In genomic region chr1:45491464-45492260, GRCh38 we compare ENCODE assay signal across 10 cellular contexts. TPM values are rescaled to one million over a fixed set of nuclear protein-coding genes. Genes with fewer than 3 reads are reported as not detected.
DNase-seq lines count a peak whose midpoint lies in the region; ATAC-seq and TF ChIP-seq lines count a peak whose summit lies in the region.
"Had no signal": no experiment of that assay in that cellular context is flagged by ENCODE, and none has a peak within 500 bp of the region (broad histone marks: within the 10 kb centered on the region; RNA-seq: fewer than 3 reads in every experiment).

No MANE protein-coding gene starts in this region.

- no peak overlapping the region for H3K4me3 Mint-ChIP-seq in GM23338
- no peak overlapping the region for H3K4me3 Mint-ChIP-seq in WTC11
- H3K4me3 Mint-ChIP-seq: activated naive CD8-positive, alpha-beta T cell; T-helper 1 cell treated with Interleukin-12 subunit alpha and Interleukin-12 subunit beta and Interleukin-4 antibody, amounts not matched to agents 30 μg/mL and 1 μg/mL, for 36 hours had no signal

- DNase-seq in GM23338 (ENCODE audit: low spot score) = peak; percentile 19
- DNase-seq in WTC11 (ENCODE audit: low spot score) = no peak
- DNase-seq in kidney epithelial cell (ENCODE audit: low read depth) = no peak
- DNase-seq in substantia nigra (lab: John Stamatoyannopoulos, UW) = no peak
- no peak for DNase-seq in GM20000 (ENCODE audit: low spot score)
- DNase-seq in SHP77 treated with DMSO at 0.1 percent for 48 hours (lab: John Stamatoyannopoulos, UW) = no peak
- no peak for DNase-seq in stimulated activated naive CD4-positive, alpha-beta T cell (lab: John Stamatoyannopoulos, UW)

- peaks cover 26% of the 10 kb centered on the region for H3K79me2 ChIP-seq in GM23338 (replicated peaks; ENCODE audit: insufficient read depth)

- H3K36me3 Mint-ChIP-seq in GM23338 (ENCODE audit: low read depth) = peaks cover 9% of the 10 kb centered on the region
- H3K36me3 Mint-ChIP-seq in WTC11 = peaks cover 8% of the 10 kb centered on the region
- H3K36me3 Mint-ChIP-seq: activated naive CD8-positive, alpha-beta T cell had no signal

- peak overlapping the region; percentile 31; the same call in 1 of the 2 replicates for H3K4me2 ChIP-seq in GM23338

- H3K27ac Mint-ChIP-seq in GM23338 = no peak overlapping the region
- H3K27ac Mint-ChIP-seq in WTC11 = no peak overlapping the region
- H3K27ac Mint-ChIP-seq: activated naive CD8-positive, alpha-beta T cell; T-helper 1 cell treated with Interleukin-12 subunit alpha and Interleukin-12 subunit beta and Interleukin-4 antibody, amounts not matched to agents 30 μg/mL and 1 μg/mL, for 36 hours had no signal

- H3K27me3 Mint-ChIP-seq in GM23338 (ENCODE audit: insufficient read depth, low read depth, poor library complexity) (peaks cover 2% of the 10 kb centered on the region), WTC11 (ENCODE audit: low read depth) (no peaks in the 10 kb centered on the region)
- H3K27me3 Mint-ChIP-seq: activated naive CD8-positive, alpha-beta T cell had no signal

- peaks cover 8% of the 10 kb centered on the region; the same call in 1 of the 2 replicates for H3K27me3 ChIP-seq in GM23338 (ENCODE audit: insufficient read depth)
- H3K27me3 ChIP-seq in kidney epithelial cell (ENCODE audit: control insufficient read depth, insufficient read depth, low read length) = no peaks in the 10 kb centered on the region

- 0 out of 2 replicates have a peak, but pooled peaks cover 3% of the 10 kb centered on the region for H4K20me1 ChIP-seq in GM23338 (replicated peaks; ENCODE audit: insufficient read depth)

- POLR2A ChIA-PET in WTC11 (lab: Charles Lee) = interaction anchor here (0.6 to 2.2 kb wide), 7 partner anchors 9 to 392 kb away, joined by 3 to 14 read pairs (median 7); partner anchors contain the start of genes CCDC163, HPDL, MMACHC and MUTYH

- peaks cover 7% of the 10 kb centered on the region; the same call in 1 of the 2 replicates for H3K4me1 ChIP-seq in GM23338 (ENCODE audit: insufficient read depth)

- H2AFZ ChIP-seq in GM23338 = no peak overlapping the region

- peak overlapping the region; percentile 35 for H3K4me3 ChIP-seq in GM23338
- H3K4me3 ChIP-seq in kidney epithelial cell (ENCODE audit: low read depth, low read length) = peak overlapping the region; percentile 18

- H3K36me3 ChIP-seq in GM23338 (ENCODE audit: insufficient read depth) = no peaks in the 10 kb centered on the region
- H3K36me3 ChIP-seq in kidney epithelial cell (ENCODE audit: control insufficient read depth, insufficient read depth, low read length) = no peaks in the 10 kb centered on the region

- no peaks in the 10 kb centered on the region for H3K9me2 ChIP-seq in GM23338 (ENCODE audit: insufficient read depth)

- H3K4me1 Mint-ChIP-seq in GM23338 = peaks cover 5% of the 10 kb centered on the region; the same call in 2 of the 3 replicates
- H3K4me1 Mint-ChIP-seq in WTC11 = peaks cover 5% of the 10 kb centered on the region; the same call in 1 of the 2 replicates

- H3K9me3 Mint-ChIP-seq in GM23338 (peaks cover 5% of the 10 kb centered on the region; the same call in 2 of the 3 replicates), WTC11 (peaks cover 3% of the 10 kb centered on the region)
- H3K9me3 Mint-ChIP-seq: T-helper 1 cell treated with Interleukin-12 subunit alpha and Interleukin-12 subunit beta and Interleukin-4 antibody, amounts not matched to agents 30 μg/mL and 1 μg/mL, for 36 hours had no signal

- no peak for TF ChIP-seq CTCF in GM23338 (conservative IDR thresholded peaks at IDR 0.05; ENCODE audit: low read depth in 2 of 2)
- no peak for TF ChIP-seq CTCF in WTC11 (IDR thresholded peaks at IDR 0.05)
- TF ChIP-seq CTCF in kidney epithelial cell (IDR thresholded peaks at IDR 0.05; ENCODE audit: insufficient read depth, low read length, poor library complexity, severe bottlenecking) = no peak
- no peak for TF ChIP-seq CTCF in GM20000 (IDR thresholded peaks at IDR 0.05; ENCODE audit: extremely low read depth, missing control alignments)

- H3K27ac ChIP-seq in GM23338 (ENCODE audit: low read depth) = peak overlapping the region; percentile 24; the same call in 1 of the 2 replicates
- peak overlapping the region; percentile 84 for H3K27ac ChIP-seq in substantia nigra (ENCODE audit: low read depth, low read length, poor library complexity, severe bottlenecking)

- peaks cover 3% of the 10 kb centered on the region; the same call in 1 of the 2 replicates for H3F3A ChIP-seq in GM23338 (replicated peaks; ENCODE audit: low read depth)

- ATAC-seq in GM23338 = no peak
- no peak for ATAC-seq in WTC11
- no peak for ATAC-seq in GM18498 (IDR thresholded peaks at IDR 0.05; ENCODE audit: unreplicated experiment)

- CTCF ChIA-PET in WTC11 (lab: Charles Lee) = interaction anchor here (0.6 to 8.3 kb wide), 14 partner anchors 8 to 481 kb away, joined by 3 to 170 read pairs (median 7); partner anchors contain the start of genes CCDC163, MMACHC, MUTYH and TOE1

TF ChIP-seq in GM23338, 12 proteins besides CTCF, POLR2A, EP300 and RAD21:
- TF ChIP-seq JUNB (IDR thresholded peaks at IDR 0.05; ENCODE audit: unreplicated experiment) = no peak
- TF ChIP-seq, protein P1, sequence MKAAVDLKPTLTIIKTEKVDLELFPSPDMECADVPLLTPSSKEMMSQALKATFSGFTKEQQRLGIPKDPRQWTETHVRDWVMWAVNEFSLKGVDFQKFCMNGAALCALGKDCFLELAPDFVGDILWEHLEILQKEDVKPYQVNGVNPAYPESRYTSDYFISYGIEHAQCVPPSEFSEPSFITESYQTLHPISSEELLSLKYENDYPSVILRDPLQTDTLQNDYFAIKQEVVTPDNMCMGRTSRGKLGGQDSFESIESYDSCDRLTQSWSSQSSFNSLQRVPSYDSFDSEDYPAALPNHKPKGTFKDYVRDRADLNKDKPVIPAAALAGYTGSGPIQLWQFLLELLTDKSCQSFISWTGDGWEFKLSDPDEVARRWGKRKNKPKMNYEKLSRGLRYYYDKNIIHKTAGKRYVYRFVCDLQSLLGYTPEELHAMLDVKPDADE (IDR thresholded peaks at IDR 0.05) = no peak

TF ChIP-seq in WTC11, 78 proteins besides CTCF, POLR2A, EP300 and RAD21:
- TF ChIP-seq IRF1 (CRISPR knock-in tag; IDR thresholded peaks at IDR 0.05) (no peak), FOXK1 (CRISPR knock-in tag; IDR thresholded peaks at IDR 0.05) (0 out of 2 replicates have a peak, but pooled peaks have one; percentile 17)

RNA-seq across cellular contexts. Expression of gene TESK2, which starts 0.7 kb away (rescaled TPM):
- 11.4 and 14.0 TPM in 2 replicates for total RNA-seq in GM23338 (2014; rRNA removed; shearing (Covaris generic))
- polyA plus RNA-seq in GM23338 (2016; fragmentation: Nextera tagmentation; extraction: Ambion mirVana) = 5.2 and 6.0 TPM in 2 replicates
- total RNA-seq in WTC11 (2021) (13.1 to 14.2 TPM (median 13.3 TPM) in 3 replicates), kidney epithelial cell (2.1 and 2.5 TPM in 2 replicates)

RNA-seq across cellular contexts. Expression of gene CCDC163, which starts 8.2 kb away (rescaled TPM):
- total RNA-seq in GM23338 (2014; rRNA removed; shearing (Covaris generic)) = 1.2 and 1.6 TPM in 2 replicates
- 4.5 and 4.6 TPM in 2 replicates for polyA plus RNA-seq in GM23338 (2016; fragmentation: Nextera tagmentation; extraction: Ambion mirVana)
- total RNA-seq in WTC11 (2021) = 1.9 to 3.6 TPM (median 2.1 TPM) in 3 replicates
- total RNA-seq in kidney epithelial cell = 3.4 and 3.8 TPM in 2 replicates

RNA-seq across cellular contexts. Expression of gene MMACHC, which starts 8.4 kb away (rescaled TPM):
- total RNA-seq in GM23338 (2014; rRNA removed; shearing (Covaris generic)) = 3.0 and 3.7 TPM in 2 replicates
- polyA plus RNA-seq in GM23338 (2016; fragmentation: Nextera tagmentation; extraction: Ambion mirVana) = 4.6 and 4.9 TPM in 2 replicates
- 8.4 to 10.1 TPM (median 8.5 TPM) in 3 replicates for total RNA-seq in WTC11 (2021)
- 7.6 and 8.2 TPM in 2 replicates for total RNA-seq in kidney epithelial cell

RNA-seq across cellular contexts. Expression of gene PRDX1, which starts 30.0 kb away (rescaled TPM):
- 1,070 and 1,109 TPM in 2 replicates for total RNA-seq in GM23338 (2014; rRNA removed; shearing (Covaris generic))
- 2,149 and 2,351 TPM in 2 replicates for polyA plus RNA-seq in GM23338 (2016; fragmentation: Nextera tagmentation; extraction: Ambion mirVana)
- 1,102 to 1,197 TPM (median 1,130 TPM) in 3 replicates for total RNA-seq in WTC11 (2021)
- total RNA-seq in kidney epithelial cell = 242 and 298 TPM in 2 replicates

RNA-seq across cellular contexts. Expression of gene AKR1A1, which starts 59.0 kb away (rescaled TPM):
- 172 and 186 TPM in 2 replicates for total RNA-seq in GM23338 (2014; rRNA removed; shearing (Covaris generic))
- 275 and 293 TPM in 2 replicates for polyA plus RNA-seq in GM23338 (2016; fragmentation: Nextera tagmentation; extraction: Ambion mirVana)
- total RNA-seq in WTC11 (2021) = 338 to 380 TPM (median 371 TPM) in 3 replicates
- total RNA-seq in kidney epithelial cell = 137 and 158 TPM in 2 replicates
